In the genomic region with DNA sequence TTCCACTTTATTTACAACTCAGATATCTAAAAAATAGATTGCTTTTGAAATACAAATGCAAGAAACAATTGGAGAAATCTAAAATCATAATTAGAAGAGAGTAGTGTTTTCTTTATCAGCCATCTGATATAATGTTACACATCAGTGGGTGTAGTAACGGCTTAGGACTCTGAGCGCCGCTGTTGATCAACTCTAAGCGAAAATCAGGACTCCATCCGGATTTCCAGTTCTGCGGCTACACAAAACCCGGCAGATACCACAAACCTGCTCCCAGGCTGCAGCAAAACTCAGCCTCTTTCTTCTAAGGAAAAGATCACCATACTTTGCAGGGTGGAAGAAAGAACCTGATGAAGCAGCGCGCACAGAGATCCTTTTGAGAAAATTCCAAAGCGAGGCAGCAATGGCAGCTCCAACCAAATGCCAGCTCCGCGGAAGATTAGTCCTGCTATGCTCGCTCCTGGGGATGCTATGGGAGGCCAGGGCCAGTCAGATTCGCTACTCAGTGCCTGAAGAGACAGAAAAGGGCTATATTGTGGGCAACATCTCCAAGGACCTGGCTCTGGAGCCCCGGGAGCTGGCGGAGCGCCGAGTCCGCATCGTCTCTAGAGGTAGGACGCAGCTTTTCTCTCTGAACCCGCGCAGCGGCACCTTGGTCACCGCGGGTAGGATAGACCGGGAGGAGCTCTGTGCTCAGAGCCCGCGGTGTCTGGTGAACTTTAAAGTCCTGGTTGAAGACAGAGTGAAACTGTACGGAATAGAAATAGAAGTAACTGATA, we compare ENCODE assay signal across 8 cellular contexts. TPM values are rescaled to one million over a fixed set of nuclear protein-coding genes. Genes with fewer than 3 reads are reported as not detected.
DNase-seq lines count a peak whose midpoint lies in the region; ATAC-seq and TF ChIP-seq lines count a peak whose summit lies in the region.

PCDHGA9 (plus strand) TSS at position 226 of the 776 bp plus-strand sequence; CDS start at position 401, 175 bp downstream.

- TF ChIP-seq CTCF in WERI-Rb-1 (IDR thresholded peaks at IDR 0.05; ENCODE audit: low read depth, low read length) (peak; percentile 45), tibial artery (IDR thresholded peaks at IDR 0.05) (peak in 1 of 2 experiments; percentile 16)

- H3K4me1 Mint-ChIP-seq in activated naive CD4-positive, alpha-beta T cell treated with anti-CD3 and anti-CD28 coated beads for 36 hours (ENCODE audit: low read depth) = peaks cover 5% of the 10 kb centered on the region

- H3K4me3 ChIP-seq in WERI-Rb-1 (ENCODE audit: low read depth, low read length) (no peak within 1 kb of the TSS), tibial artery (peak within 1 kb of the TSS; percentile 29 to 31)

- CTCF ChIA-PET in activated naive CD4-positive, alpha-beta T cell treated with anti-CD3 and anti-CD28 coated beads for 36 hours (lab: Charles Lee) = interaction anchor here (0.6 to 1.9 kb wide), 7 partner anchors 8 to 206 kb away, joined by 3 to 6 read pairs (median 3); partner anchors contain the start of genes PCDHGA10, PCDHGA2 and TAF7

- H3K9me3 ChIP-seq in WERI-Rb-1 (ENCODE audit: severe bottlenecking) (peaks cover 4% of the 10 kb centered on the region), tibial artery (peaks cover 35 to 98% (median 85%) of the 10 kb centered on the region in 3 donors)

- H3K27ac ChIP-seq in WERI-Rb-1 (no peak within 1 kb of the TSS), tibial artery (no peak within 1 kb of the TSS)

- H3K27me3 Mint-ChIP-seq in activated naive CD4-positive, alpha-beta T cell treated with anti-CD3 and anti-CD28 coated beads for 36 hours (ENCODE audit: low read depth) = peaks cover 60% of the 10 kb centered on the region

- peaks cover 10% of the 10 kb centered on the region for H3K36me3 Mint-ChIP-seq in activated naive CD4-positive, alpha-beta T cell treated with anti-CD3 and anti-CD28 coated beads for 36 hours (ENCODE audit: low read depth)

- no peak within 1 kb of the TSS for H3K27ac Mint-ChIP-seq in activated naive CD4-positive, alpha-beta T cell treated with anti-CD3 and anti-CD28 coated beads for 36 hours

- peak; percentile 45 for DNase-seq in activated naive CD4-positive, alpha-beta T cell treated with anti-CD3 and anti-CD28 coated beads for 36 hours
- DNase-seq in activated naive CD4-positive, alpha-beta T cell (lab: John Stamatoyannopoulos, UW) = no peak
- DNase-seq in WERI-Rb-1 (peak; percentile 30), inferior parietal cortex (ENCODE audit: extremely low spot score) (peak; percentile 31), tibial artery (peak in 1 of 2 donors; percentile 59), putamen (ENCODE audit: low spot score) (no peak)

- H3K4me3 Mint-ChIP-seq in activated naive CD4-positive, alpha-beta T cell treated with anti-CD3 and anti-CD28 coated beads for 36 hours = peak within 1 kb of the TSS; percentile 45

- intact Hi-C loops in activated naive CD4-positive, alpha-beta T cell treated with anti-CD3 and anti-CD28 coated beads for 36 hours (cut with micrococcal nuclease) = no loop called here
- intact Hi-C loops in tibial artery (cut with DNase I; ENCODE audit: low total_unique reads) = no loop called here

- ATAC-seq in HG02623 (IDR thresholded peaks at IDR 0.05; ENCODE audit: unreplicated experiment) = no peak
- no peak for ATAC-seq in HG02973 (IDR thresholded peaks at IDR 0.05; ENCODE audit: unreplicated experiment)

- peaks cover 21% of the 10 kb centered on the region for H3K9me3 Mint-ChIP-seq in activated naive CD4-positive, alpha-beta T cell treated with anti-CD3 and anti-CD28 coated beads for 36 hours

- H3K27me3 ChIP-seq in WERI-Rb-1 (ENCODE audit: insufficient read depth, low read depth, severe bottlenecking) (no peaks in the 10 kb centered on the region), tibial artery (no peaks in the 10 kb centered on the region)

- H3K36me3 ChIP-seq in WERI-Rb-1 = no peaks in the 10 kb centered on the region
- H3K36me3 ChIP-seq in tibial artery = peaks cover 10 to 54% (median 52%) of the 10 kb centered on the region in 3 donors

- H3K4me1 ChIP-seq in tibial artery = no peaks in the 10 kb centered on the region

RNA-seq across cellular contexts. Expression of gene PCDHGA9, which starts in this region (rescaled TPM):
- under 1 TPM in 1 of 2 experiments, not detected in 1; 0.07 TPM for total RNA-seq in activated naive CD4-positive, alpha-beta T cell treated with anti-CD3 and anti-CD28 coated beads for 36 hours

Comparison
In these comparisons a context has a peak if more than half of its experiments do, and no peak if none do; other contexts are left out.
1. Peak in DNase-seq in activated naive CD4-positive, alpha-beta T cell treated with anti-CD3 and anti-CD28 coated beads for 36 hours; RNA of the gene not detected or under 1 TPM.
2. DNase-seq: peak in WERI-Rb-1 (single experiment) and inferior parietal cortex (single experiment); none in activated naive CD4-positive, alpha-beta T cell (0 of 4) and putamen (single experiment).